15 cellular contexts compared by ENCODE assay signal in the genomic region with DNA sequence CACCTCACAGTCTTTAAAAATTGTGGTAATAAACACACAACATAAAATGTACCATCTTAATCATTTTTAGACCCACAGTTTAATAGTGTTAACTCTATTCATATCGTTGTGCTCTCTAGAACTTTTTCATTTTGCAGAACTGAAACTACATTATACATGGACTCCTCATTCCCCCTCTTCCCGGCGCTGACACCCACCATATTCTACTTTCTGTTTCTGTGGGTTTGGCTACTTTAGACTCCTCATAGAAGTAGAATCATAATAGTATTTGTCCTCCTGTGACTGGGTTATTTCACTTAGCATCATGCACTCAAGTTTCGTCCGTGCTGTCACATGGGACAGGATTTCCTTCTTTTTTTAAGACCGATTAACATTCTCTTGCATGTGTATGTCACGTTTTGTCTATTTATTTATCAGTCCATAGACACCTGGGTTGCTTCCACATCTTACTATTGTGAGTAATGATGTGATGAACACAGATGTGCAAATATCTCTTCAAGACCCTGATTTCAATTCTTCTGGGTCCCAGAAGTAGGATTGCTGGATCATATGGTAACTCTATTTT.
DNase-seq lines count a peak whose midpoint lies in the region; ATAC-seq and TF ChIP-seq lines count a peak whose summit lies in the region.
"Had no signal": no experiment of that assay in that cellular context is flagged by ENCODE, and none has a peak within 500 bp of the region (broad histone marks: within the 10 kb centered on the region; RNA-seq: fewer than 3 reads in every experiment).

No MANE protein-coding gene starts in this region.

- no peaks in the 10 kb centered on the region for H3K79me1 ChIP-seq in H9 (ENCODE audit: insufficient read depth, low read depth, low read length, poor library complexity, severe bottlenecking)

- H4K20me1 ChIP-seq in H9 (ENCODE audit: control insufficient read depth, insufficient read depth, insufficient read length), result no peaks in the 10 kb centered on the region

- no peak overlapping the region for H3K4ac ChIP-seq in H9 (ENCODE audit: low read depth, low read length)

- H3K4me1 ChIP-seq in H9 (ENCODE audit: insufficient read depth, low read length), result no peaks in the 10 kb centered on the region

- H4K5ac ChIP-seq in H9 (ENCODE audit: insufficient read length, low read depth, low read length), result no peak overlapping the region

- H2BK5ac ChIP-seq in H9 (ENCODE audit: insufficient read length, low read length), result no peak overlapping the region

- H2AK5ac ChIP-seq in H9 (ENCODE audit: insufficient read length, low read length), result no peak overlapping the region

- H3K18ac ChIP-seq in H9 (ENCODE audit: insufficient read length, low read depth, low read length), result no peak overlapping the region

- H3K4me3 Mint-ChIP-seq in activated T-helper 17 cell treated with anti-CD3 and anti-CD28 coated beads, Interleukin-2, amount 50 U/mL, for 72 hours, result no peak overlapping the region
- H3K4me3 Mint-ChIP-seq in H9, result no peak overlapping the region
- H3K4me3 Mint-ChIP-seq: activated naive CD4-positive, alpha-beta T cell treated with anti-CD3 and anti-CD28 coated beads, Interleukin-2, amount 50 U/mL, for 24 hours; CD4-positive, CD25-positive, alpha-beta regulatory T cell; central memory CD8-positive, alpha-beta T cell had no signal

- no peaks in the 10 kb centered on the region for H3K9me3 Mint-ChIP-seq in activated T-helper 17 cell treated with anti-CD3 and anti-CD28 coated beads, Interleukin-2, amount 50 U/mL, for 72 hours
- H3K9me3 Mint-ChIP-seq in H9, result peaks cover 7 to 23% of the 10 kb centered on the region in 2 experiments
- H3K9me3 Mint-ChIP-seq: central memory CD8-positive, alpha-beta T cell had no signal

- no peak overlapping the region for H2BK12ac ChIP-seq in H9 (ENCODE audit: insufficient read length, low read depth, low read length)

- DNase-seq in sciatic nerve (ENCODE audit: low spot score) (no peak), CD1c-positive myeloid dendritic cell (ENCODE audit: extremely low spot score) (no peak), GM10266 (ENCODE audit: extremely low spot score) (no peak), H9 (no peak)
- DNase-seq: CD4-positive, CD25-positive, alpha-beta regulatory T cell; hypothalamus had no signal

- H3K27ac Mint-ChIP-seq in activated T-helper 17 cell treated with anti-CD3 and anti-CD28 coated beads, Interleukin-2, amount 50 U/mL, for 72 hours, result no peak overlapping the region
- H3K27ac Mint-ChIP-seq in H9, result no peak overlapping the region
- H3K27ac Mint-ChIP-seq: activated naive CD4-positive, alpha-beta T cell treated with anti-CD3 and anti-CD28 coated beads, Interleukin-2, amount 50 U/mL, for 24 hours; CD4-positive, CD25-positive, alpha-beta regulatory T cell had no signal

- intact Hi-C loops in sciatic nerve (cut with DNase I), result no loop called here

- H3T11ph ChIP-seq in H9 (ENCODE audit: low read length), result no peak overlapping the region

- no peaks in the 10 kb centered on the region for H3K4me1 Mint-ChIP-seq in activated T-helper 17 cell treated with anti-CD3 and anti-CD28 coated beads, Interleukin-2, amount 50 U/mL, for 72 hours
- H3K4me1 Mint-ChIP-seq in H9, result no peaks in the 10 kb centered on the region
- H3K4me1 Mint-ChIP-seq: activated naive CD4-positive, alpha-beta T cell treated with anti-CD3 and anti-CD28 coated beads, Interleukin-2, amount 50 U/mL, for 24 hours; CD4-positive, CD25-positive, alpha-beta regulatory T cell; central memory CD8-positive, alpha-beta T cell had no signal

- no peak overlapping the region for H3K14ac ChIP-seq in H9 (ENCODE audit: insufficient read depth, low read length)

- no peak overlapping the region for H3K4me2 ChIP-seq in H9 (ENCODE audit: insufficient read depth, insufficient read length, low read length)

- H3K27me3 ChIP-seq in H9 (ENCODE audit: insufficient read depth, low read length), result no peaks in the 10 kb centered on the region

- H3K79me2 ChIP-seq in H9 (ENCODE audit: insufficient read depth, low read length), result no peaks in the 10 kb centered on the region

- no peak overlapping the region for H4K91ac ChIP-seq in H9 (ENCODE audit: insufficient read length, low read depth, low read length)

- no peak overlapping the region for H3K23ac ChIP-seq in H9 (ENCODE audit: insufficient read length, low read depth, low read length)

- H3K36me3 Mint-ChIP-seq in activated T-helper 17 cell treated with anti-CD3 and anti-CD28 coated beads, Interleukin-2, amount 50 U/mL, for 72 hours (ENCODE audit: low read depth), result no peaks in the 10 kb centered on the region
- peaks cover 0 to 15% (median 2%) of the 10 kb centered on the region in 3 experiments; a peak in 3 of 7 replicates for H3K36me3 Mint-ChIP-seq in H9 (ENCODE audit: insufficient read depth in 1 of 3, low read depth in 3 of 3)
- H3K36me3 Mint-ChIP-seq: CD4-positive, CD25-positive, alpha-beta regulatory T cell had no signal

- no CpG with 5 or more reads among the region's 7 CpGs for WGBS in H9 (ENCODE audit: extremely low coverage, insufficient read length, low lambda C conversion rate)

- H2BK20ac ChIP-seq in H9 (ENCODE audit: low read depth, low read length, poor library complexity, severe bottlenecking), result no peak overlapping the region

- peaks cover 16% of the 10 kb centered on the region for H3K27me3 Mint-ChIP-seq in activated T-helper 17 cell treated with anti-CD3 and anti-CD28 coated beads, Interleukin-2, amount 50 U/mL, for 72 hours
- H3K27me3 Mint-ChIP-seq in H9 (ENCODE audit: low read depth), result peaks cover 8% of the 10 kb centered on the region
- H3K27me3 Mint-ChIP-seq: CD4-positive, CD25-positive, alpha-beta regulatory T cell had no signal

- no peak overlapping the region for H3K9ac ChIP-seq in H9 (ENCODE audit: extremely low read depth, insufficient read length, low read length)

- no peak overlapping the region for H2AFZ ChIP-seq in H9 (ENCODE audit: low read length)

- H3K56ac ChIP-seq in H9 (ENCODE audit: insufficient read length, low read depth, low read length), result no peak overlapping the region

- H2BK15ac ChIP-seq in H9 (ENCODE audit: low read depth, low read length), result no peak overlapping the region

- no peak overlapping the region for H4K8ac ChIP-seq in H9 (replicated peaks; ENCODE audit: insufficient read length, low read depth, low read length)

- H3K27ac ChIP-seq in H9 (ENCODE audit: insufficient read length, low read depth, low read length), result no peak overlapping the region
- H3K27ac ChIP-seq: HL-60, skin epidermis, thoracic aorta had no signal

- H3K9me3 ChIP-seq in H9 (ENCODE audit: control insufficient read depth, low read depth, low read length), result peaks cover 7% of the 10 kb centered on the region

- H2BK120ac ChIP-seq in H9 (ENCODE audit: low read depth, low read length, poor library complexity, severe bottlenecking), result no peak overlapping the region

- no peaks in the 10 kb centered on the region for H3K23me2 ChIP-seq in H9 (ENCODE audit: insufficient read length, low read depth, low read length, poor library complexity, severe bottlenecking)

- TF ChIP-seq CTCF in GM10266 (IDR thresholded peaks at IDR 0.05; ENCODE audit: control insufficient read depth, insufficient read depth, low read depth, missing control alignments) (no peak), H9 (conservative IDR thresholded peaks at IDR 0.05) (no peak)

- ATAC-seq in GM19023 (IDR thresholded peaks at IDR 0.05; ENCODE audit: unreplicated experiment), result peak; percentile 72
- ATAC-seq in GM21723 (IDR thresholded peaks at IDR 0.05; ENCODE audit: unreplicated experiment), result peak; percentile 86
- ATAC-seq in HG03280 (IDR thresholded peaks at IDR 0.05; ENCODE audit: unreplicated experiment), result peak; percentile 89
- ATAC-seq in activated T-helper 17 cell treated with anti-CD3 and anti-CD28 coated beads, Interleukin-2, amount 50 U/mL, for 72 hours (replicated peaks), result peak; percentile 24
- no peak for ATAC-seq in sciatic nerve
